In genomic region chr19:9917322-9917721, GRCh38 we compare ENCODE assay signal across 10 cellular contexts. TPM values are rescaled to one million over a fixed set of nuclear protein-coding genes. Genes with fewer than 3 reads are reported as not detected.
DNase-seq lines count a peak whose midpoint lies in the region; ATAC-seq, FAIRE-seq and TF ChIP-seq lines count a peak whose summit lies in the region.
"Had no signal": no experiment of that assay in that cellular context is flagged by ENCODE, and none has a peak within 500 bp of the region (broad histone marks: within the 10 kb centered on the region; RNA-seq: fewer than 3 reads in every experiment).

No MANE protein-coding gene starts in this region.

- H3K36me3 ChIP-seq in subcutaneous abdominal adipose tissue (ENCODE audit: control insufficient read depth in 5 of 5, insufficient read depth in 5 of 5, low read length in 5 of 5) = no peaks in the 10 kb centered on the region

- peak; percentile 5 for TF ChIP-seq CTCF in foreskin keratinocyte (conservative IDR thresholded peaks at IDR 0.05)

- H3K4me3 ChIP-seq in subcutaneous abdominal adipose tissue (ENCODE audit: low read depth in 1 of 5, low read length in 5 of 5) = peak overlapping the region in 4 of 5 donors; percentile 22 to 37 (median 34)

- H3K9ac ChIP-seq in subcutaneous abdominal adipose tissue (ENCODE audit: low read length in 5 of 5) = no peak overlapping the region
- H3K9ac ChIP-seq: parathyroid adenoma had no signal

- H3K9me3 ChIP-seq in subcutaneous abdominal adipose tissue (ENCODE audit: control insufficient read depth in 5 of 5, low read length in 5 of 5) = no peaks in the 10 kb centered on the region

- peak; percentile 84 for ATAC-seq in SK-N-SH treated with all-trans-retinoic acid at 6 μM for 48 hours
- peak; percentile 41 for ATAC-seq in foreskin keratinocyte
- ATAC-seq in HG03045 (IDR thresholded peaks at IDR 0.05; ENCODE audit: unreplicated experiment) = no peak
- ATAC-seq in GM18517 (IDR thresholded peaks at IDR 0.05; ENCODE audit: unreplicated experiment) = no peak

- no peak for FAIRE-seq in HTR-8/SVneo (lab: Jason Lieb, UNC)

- peak; percentile 40 for DNase-seq in CD1c-positive myeloid dendritic cell (ENCODE audit: extremely low spot score)
- peak; percentile 83 for DNase-seq in HTR-8/SVneo (ENCODE audit: insufficient read length, low spot score)
- DNase-seq in foreskin keratinocyte = peak in 1 of 2 donors; percentile 44
- no peak for DNase-seq in NCI-H187 treated with DMSO at 0.1 percent for 48 hours (lab: John Stamatoyannopoulos, UW)
- DNase-seq: activated T-cell treated with anti-CD3 and anti-CD28 coated beads, Interleukin-2, amount 50 U/mL, for 4 hours had no signal

- no peaks in the 10 kb centered on the region for H3K4me1 ChIP-seq in foreskin keratinocyte
- peaks cover 0 to 31% (median 24%) of the 10 kb centered on the region in 5 donors for H3K4me1 ChIP-seq in subcutaneous abdominal adipose tissue (ENCODE audit: control insufficient read depth in 5 of 5, insufficient read depth in 5 of 5, low read length in 5 of 5)
- H3K4me1 ChIP-seq: parathyroid adenoma had no signal

- H3K27me3 ChIP-seq in foreskin keratinocyte = peaks cover 14% of the 10 kb centered on the region
- H3K27me3 ChIP-seq in subcutaneous abdominal adipose tissue (ENCODE audit: control insufficient read depth in 5 of 5, insufficient read depth in 4 of 5, low read length in 5 of 5) = no peaks in the 10 kb centered on the region

- no peak overlapping the region for H3K27ac ChIP-seq in foreskin keratinocyte
- H3K27ac ChIP-seq in subcutaneous abdominal adipose tissue (ENCODE audit: low read depth, low read length) = no peak overlapping the region
- H3K27ac ChIP-seq: parathyroid adenoma had no signal

TF ChIP-seq in SK-N-SH treated with all-trans-retinoic acid at 6 μM for 48 hours, 23 proteins besides CTCF, POLR2A, EP300 and RAD21:
- TF ChIP-seq GLIS3 (CRISPR knock-in tag; IDR thresholded peaks at IDR 0.05) (no peak), ESRRG (CRISPR knock-in tag; IDR thresholded peaks at IDR 0.05) (no peak), CSRNP3 (CRISPR knock-in tag; IDR thresholded peaks at IDR 0.05) (no peak), OSR1 (CRISPR knock-in tag; IDR thresholded peaks at IDR 0.05) (no peak), ZNF565 (CRISPR knock-in tag; conservative IDR thresholded peaks at IDR 0.05; ENCODE audit: low read depth) (no peak), PATZ1 (CRISPR knock-in tag; IDR thresholded peaks at IDR 0.05; ENCODE audit: borderline replicate concordance) (no peak)

RNA-seq across cellular contexts. Expression of gene OLFM2, which starts 19.0 kb away (rescaled TPM):
- total RNA-seq in foreskin keratinocyte = 1.1 and 1.2 TPM in 2 replicates
- polyA plus RNA-seq in foreskin keratinocyte = 1.5 TPM in 2 replicates

Comparison
In these comparisons a context has a peak if more than half of its experiments do, and no peak if none do; other contexts are left out.
1. ATAC-seq: peak in SK-N-SH treated with all-trans-retinoic acid at 6 μM for 48 hours (single experiment) and foreskin keratinocyte (single experiment); none in HG03045 (single experiment) and GM18517 (single experiment).